ENCODE assay signal across 1 cellular context in the genomic region with DNA sequence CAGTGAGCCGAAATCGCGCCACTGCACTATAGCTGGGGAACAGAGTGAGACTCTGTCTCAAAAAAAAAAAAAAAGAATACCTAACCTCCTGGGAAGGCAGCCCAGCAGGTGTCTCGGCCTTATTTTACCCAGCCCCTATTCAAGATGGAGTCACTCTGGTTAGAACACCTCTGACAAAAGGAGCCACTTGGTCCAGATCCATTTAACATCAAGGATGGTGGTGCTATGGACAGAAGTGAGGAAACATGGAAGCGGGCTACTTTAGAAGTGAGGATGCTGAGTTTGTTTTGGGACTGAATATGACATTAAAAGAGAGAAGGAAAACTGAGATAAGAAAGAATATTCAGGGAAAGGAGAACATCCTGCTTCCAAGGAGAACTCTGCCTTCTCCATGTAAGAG.
TF ChIP-seq lines count a peak whose summit lies in the region.

No MANE protein-coding gene starts in this region.

TF ChIP-seq in K562, 482 proteins besides CTCF, POLR2A, EP300 and RAD21 (continued from another document):
- TF ChIP-seq, protein P1, sequence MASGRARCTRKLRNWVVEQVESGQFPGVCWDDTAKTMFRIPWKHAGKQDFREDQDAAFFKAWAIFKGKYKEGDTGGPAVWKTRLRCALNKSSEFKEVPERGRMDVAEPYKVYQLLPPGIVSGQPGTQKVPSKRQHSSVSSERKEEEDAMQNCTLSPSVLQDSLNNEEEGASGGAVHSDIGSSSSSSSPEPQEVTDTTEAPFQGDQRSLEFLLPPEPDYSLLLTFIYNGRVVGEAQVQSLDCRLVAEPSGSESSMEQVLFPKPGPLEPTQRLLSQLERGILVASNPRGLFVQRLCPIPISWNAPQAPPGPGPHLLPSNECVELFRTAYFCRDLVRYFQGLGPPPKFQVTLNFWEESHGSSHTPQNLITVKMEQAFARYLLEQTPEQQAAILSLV (tag; IDR thresholded peaks at IDR 0.05): 0 out of 2 replicates have a peak, but pooled peaks have one; percentile 67
- TF ChIP-seq EWSR1 (IDR thresholded peaks at IDR 0.05; ENCODE audit: borderline replicate concordance, low read depth, partially characterized antibody): no peak
- TF ChIP-seq NR4A1 (CRISPR knock-in tag; IDR thresholded peaks at IDR 0.05): no peak
- TF ChIP-seq NR4A1 (tag; IDR thresholded peaks at IDR 0.05): peak; percentile 92
- no peak for TF ChIP-seq NR3C1 (CRISPR knock-in tag; IDR thresholded peaks at IDR 0.05)
- peak; percentile 53; the same call in 1 of the 2 replicates for TF ChIP-seq ZBTB17 (CRISPR knock-in tag; IDR thresholded peaks at IDR 0.05)
- TF ChIP-seq ZNF449 (CRISPR knock-in tag; IDR thresholded peaks at IDR 0.05): 0 out of 2 replicates have a peak, but pooled peaks have one; percentile 56
- TF ChIP-seq, protein P2, sequence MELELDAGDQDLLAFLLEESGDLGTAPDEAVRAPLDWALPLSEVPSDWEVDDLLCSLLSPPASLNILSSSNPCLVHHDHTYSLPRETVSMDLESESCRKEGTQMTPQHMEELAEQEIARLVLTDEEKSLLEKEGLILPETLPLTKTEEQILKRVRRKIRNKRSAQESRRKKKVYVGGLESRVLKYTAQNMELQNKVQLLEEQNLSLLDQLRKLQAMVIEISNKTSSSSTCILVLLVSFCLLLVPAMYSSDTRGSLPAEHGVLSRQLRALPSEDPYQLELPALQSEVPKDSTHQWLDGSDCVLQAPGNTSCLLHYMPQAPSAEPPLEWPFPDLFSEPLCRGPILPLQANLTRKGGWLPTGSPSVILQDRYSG (tag; conservative IDR thresholded peaks at IDR 0.05; ENCODE audit: low read depth): peak; percentile 83
- TF ChIP-seq POLR2AphosphoS5 (IDR thresholded peaks at IDR 0.05; ENCODE audit: control insufficient read depth, insufficient read depth, low read depth, low read length): no peak
- no peak for TF ChIP-seq ZFP30 (CRISPR knock-in tag; IDR thresholded peaks at IDR 0.05; ENCODE audit: borderline replicate concordance)
- 0 out of 2 replicates have a peak, but pooled peaks have one; percentile 30 for TF ChIP-seq MEF2D (tag; conservative IDR thresholded peaks at IDR 0.05; ENCODE audit: low read depth)
- 0 out of 2 replicates have a peak, but pooled peaks have one; percentile 64 for TF ChIP-seq NFXL1 (CRISPR knock-in tag; IDR thresholded peaks at IDR 0.05)
- TF ChIP-seq, protein P3, sequence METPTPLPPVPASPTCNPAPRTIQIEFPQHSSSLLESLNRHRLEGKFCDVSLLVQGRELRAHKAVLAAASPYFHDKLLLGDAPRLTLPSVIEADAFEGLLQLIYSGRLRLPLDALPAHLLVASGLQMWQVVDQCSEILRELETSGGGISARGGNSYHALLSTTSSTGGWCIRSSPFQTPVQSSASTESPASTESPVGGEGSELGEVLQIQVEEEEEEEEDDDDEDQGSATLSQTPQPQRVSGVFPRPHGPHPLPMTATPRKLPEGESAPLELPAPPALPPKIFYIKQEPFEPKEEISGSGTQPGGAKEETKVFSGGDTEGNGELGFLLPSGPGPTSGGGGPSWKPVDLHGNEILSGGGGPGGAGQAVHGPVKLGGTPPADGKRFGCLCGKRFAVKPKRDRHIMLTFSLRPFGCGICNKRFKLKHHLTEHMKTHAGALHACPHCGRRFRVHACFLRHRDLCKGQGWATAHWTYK (CRISPR knock-in tag; IDR thresholded peaks at IDR 0.05): peak; percentile 26; the same call in 1 of the 2 replicates
- TF ChIP-seq ZNF354B (CRISPR knock-in tag; IDR thresholded peaks at IDR 0.05): no peak
- 0 out of 2 replicates have a peak, but pooled peaks have one; percentile 41 for TF ChIP-seq BCL6 (CRISPR knock-in tag; IDR thresholded peaks at IDR 0.05)
- no peak for TF ChIP-seq NBN (IDR thresholded peaks at IDR 0.05; ENCODE audit: low read depth)
- TF ChIP-seq PTTG1 (tag; IDR thresholded peaks at IDR 0.05; ENCODE audit: low read depth): peak; percentile 74
- peak; percentile 16; the same call in 1 of the 2 replicates for TF ChIP-seq BACH1 (tag; IDR thresholded peaks at IDR 0.05)
TF ChIP-seq in K562: peak in this region for 13.
